ENCODE assay signal across 2 cellular contexts in genomic region chr9:90996154-90996788, GRCh38.
A peak's percentile ranks its signal among the peaks of the same experiment; 100 is the strongest.
TF ChIP-seq lines count a peak whose summit lies in the region.

No MANE protein-coding gene starts in this region.

TF ChIP-seq in IMR-90, 13 proteins besides CTCF, POLR2A, EP300 and RAD21:
- no peak for TF ChIP-seq RFX5 (IDR thresholded peaks at IDR 0.05; ENCODE audit: low read depth, low read length)
- TF ChIP-seq CEBPB (IDR thresholded peaks at IDR 0.05; ENCODE audit: low read depth, low read length) = peak; percentile 28; the same call in 1 of the 2 replicates

TF ChIP-seq in K562, 482 proteins besides CTCF, POLR2A, EP300 and RAD21:
- no peak for TF ChIP-seq FUS (optimal IDR thresholded peaks at IDR 0.05; ENCODE audit: low read depth, low read length)
- TF ChIP-seq, protein P1, sequence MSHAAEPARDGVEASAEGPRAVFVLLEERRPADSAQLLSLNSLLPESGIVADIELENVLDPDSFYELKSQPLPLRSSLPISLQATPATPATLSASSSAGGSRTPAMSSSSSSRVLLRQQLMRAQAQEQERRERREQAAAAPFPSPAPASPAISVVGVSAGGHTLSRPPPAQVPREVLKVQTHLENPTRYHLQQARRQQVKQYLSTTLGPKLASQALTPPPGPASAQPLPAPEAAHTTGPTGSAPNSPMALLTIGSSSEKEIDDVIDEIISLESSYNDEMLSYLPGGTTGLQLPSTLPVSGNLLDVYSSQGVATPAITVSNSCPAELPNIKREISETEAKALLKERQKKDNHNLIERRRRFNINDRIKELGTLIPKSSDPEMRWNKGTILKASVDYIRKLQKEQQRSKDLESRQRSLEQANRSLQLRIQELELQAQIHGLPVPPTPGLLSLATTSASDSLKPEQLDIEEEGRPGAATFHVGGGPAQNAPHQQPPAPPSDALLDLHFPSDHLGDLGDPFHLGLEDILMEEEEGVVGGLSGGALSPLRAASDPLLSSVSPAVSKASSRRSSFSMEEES (CRISPR knock-in tag; IDR thresholded peaks at IDR 0.05) = peak; percentile 52
